In genomic region chr7:105860793-105861192, GRCh38 we compare ENCODE assay signal across 22 cellular contexts. TPM values are rescaled to one million over a fixed set of nuclear protein-coding genes. Genes with fewer than 3 reads are reported as not detected.
DNase-seq lines count a peak whose midpoint lies in the region; ATAC-seq, FAIRE-seq and TF ChIP-seq lines count a peak whose summit lies in the region.
"Had no signal": no experiment of that assay in that cellular context is flagged by ENCODE, and none has a peak within 500 bp of the region (broad histone marks: within the 10 kb centered on the region; RNA-seq: fewer than 3 reads in every experiment).

No MANE protein-coding gene starts in this region.

- FAIRE-seq in K562 (lab: Jason Lieb, UNC) (peak; percentile 23), GM19239 (lab: Jason Lieb, UNC) (no peak)
- FAIRE-seq: A204.1, D721Med, GM12878 had no signal

- H3K4me3 ChIP-seq in K562 (no peak overlapping the region), neuronal stem cell (ENCODE audit: low read length in 2 of 2) (no peak overlapping the region)
- H3K4me3 ChIP-seq: BLaER1, GM12878, HAP-1 had no signal

- no CpG with 5 or more reads among the region's 8 CpGs for WGBS in H9 (ENCODE audit: extremely low coverage, insufficient read length, low lambda C conversion rate)
- WGBS in K562 (ENCODE audit: insufficient coverage, low coverage, missing lambda C conversion rate) = 31% methylated on average over 8 of the region's 8 CpGs
- no CpG with 5 or more reads among the region's 8 CpGs for WGBS in neuronal stem cell (ENCODE audit: extremely low coverage in 2 of 2, insufficient read length in 2 of 2, insufficient replicate concordance in 1 of 2), 2 donors

- H3K18ac ChIP-seq in H9 (ENCODE audit: insufficient read length, low read depth, low read length) = no peak overlapping the region
- peak overlapping the region; percentile 46 for H3K18ac ChIP-seq in neuronal stem cell (ENCODE audit: low read length)

- POLR2A ChIA-PET in K562 (lab: Yijun Ruan, JAX) = interaction anchor here (0.6 kb wide), 1 partner anchor 18 kb away, joined by 3 read pairs; no protein-coding TSS in a partner anchor

- no peaks in the 10 kb centered on the region for H3K27me3 ChIP-seq in H9 (ENCODE audit: insufficient read depth, low read length)
- H3K27me3 ChIP-seq in K562 (ENCODE audit: control insufficient read depth in 2 of 2, insufficient read depth in 2 of 2, low read length in 2 of 2) = peaks cover 0 to 4% of the 10 kb centered on the region in 2 experiments; a peak in 2 of 5 replicates
- no peaks in the 10 kb centered on the region for H3K27me3 ChIP-seq in neuronal stem cell (ENCODE audit: control insufficient read depth in 3 of 3, insufficient read depth in 3 of 3, low read depth in 1 of 3, low read length in 3 of 3)
- H3K27me3 ChIP-seq: BLaER1 had no signal

- peaks cover 2% of the 10 kb centered on the region; the same call in 1 of the 2 replicates for H3K79me2 ChIP-seq in H9 (ENCODE audit: insufficient read depth, low read length)
- H3K79me2 ChIP-seq in K562 (ENCODE audit: control insufficient read depth, insufficient read depth, low read length) = no peaks in the 10 kb centered on the region

- H3K36me3 ChIP-seq in K562 (ENCODE audit: control insufficient read depth, insufficient read depth, low read length) (no peaks in the 10 kb centered on the region), neuronal stem cell (replicated peaks in 1 of 2; ENCODE audit: control insufficient read depth in 2 of 2, insufficient read depth in 2 of 2, low read length in 2 of 2) (peaks cover 0 to under 1% of the 10 kb centered on the region in 2 donors)
- H3K36me3 ChIP-seq: BLaER1, HAP-1 had no signal

- H2BK15ac ChIP-seq in H9 (ENCODE audit: low read depth, low read length) (no peak overlapping the region), neuronal stem cell (ENCODE audit: low read length) (no peak overlapping the region)

- H2BK20ac ChIP-seq in H9 (ENCODE audit: low read depth, low read length, poor library complexity, severe bottlenecking) = no peak overlapping the region

- no peaks in the 10 kb centered on the region for H3K27me3 Mint-ChIP-seq in activated CD8-positive, alpha-beta memory T cell treated with anti-CD3 and anti-CD28 coated beads, Interleukin-2, amount 10 ng/mL, durations not matched to agents 7 days and 5 days
- H3K27me3 Mint-ChIP-seq in H9 (ENCODE audit: low read depth) = no peaks in the 10 kb centered on the region
- H3K27me3 Mint-ChIP-seq: CD4-positive, alpha-beta T cell; CD8-positive, alpha-beta memory T cell had no signal

- H2AK5ac ChIP-seq in H9 (ENCODE audit: insufficient read length, low read length) = no peak overlapping the region
- H2AK5ac ChIP-seq in neuronal stem cell (ENCODE audit: low read depth, low read length) = no peak overlapping the region

- intact Hi-C loops in K562 (cut with micrococcal nuclease) = no loop called here

- no peak overlapping the region for H3K23ac ChIP-seq in H9 (ENCODE audit: insufficient read length, low read depth, low read length)
- H3K23ac ChIP-seq in neuronal stem cell (ENCODE audit: low read depth, low read length, poor library complexity) = no peak overlapping the region

- H2BK12ac ChIP-seq in H9 (ENCODE audit: insufficient read length, low read depth, low read length) (no peak overlapping the region), neuronal stem cell (ENCODE audit: low read length) (no peak overlapping the region)

- no peak overlapping the region for H2BK120ac ChIP-seq in H9 (ENCODE audit: low read depth, low read length, poor library complexity, severe bottlenecking)
- no peak overlapping the region for H2BK120ac ChIP-seq in neuronal stem cell (ENCODE audit: low read depth, low read length)

- H4K5ac ChIP-seq in H9 (ENCODE audit: insufficient read length, low read depth, low read length) = no peak overlapping the region

- no peak overlapping the region for H3K14ac ChIP-seq in H9 (ENCODE audit: insufficient read depth, low read length)
- H3K14ac ChIP-seq in neuronal stem cell (ENCODE audit: low read length) = no peak overlapping the region

- no peaks in the 10 kb centered on the region for H3K9me1 ChIP-seq in K562 (ENCODE audit: control insufficient read depth, insufficient read depth, low read length)

- peaks cover 3% of the 10 kb centered on the region for H3K79me1 ChIP-seq in H9 (ENCODE audit: insufficient read depth, low read depth, low read length, poor library complexity, severe bottlenecking)
- H3K79me1 ChIP-seq in neuronal stem cell (ENCODE audit: low read depth, low read length) = no peaks in the 10 kb centered on the region

- no peak overlapping the region for H3T11ph ChIP-seq in H9 (ENCODE audit: low read length)

- TF ChIP-seq CTCF in H9 (conservative IDR thresholded peaks at IDR 0.05) (no peak), K562 (IDR thresholded peaks at IDR 0.05 in 2 of 3, conservative IDR thresholded peaks at IDR 0.05 in 1 of 3; ENCODE audit: insufficient read depth in 2 of 3, low read depth in 1 of 3, low read length in 3 of 3) (no peak)

- H3K27ac ChIP-seq in H9 (ENCODE audit: insufficient read length, low read depth, low read length) (no peak overlapping the region), K562 (ENCODE audit: extremely low read depth, low read depth, low read length) (no peak overlapping the region), neuronal stem cell (replicated peaks; ENCODE audit: low read length) (no peak overlapping the region)
- H3K27ac ChIP-seq: 22Rv1, BLaER1, C4-2B had no signal

- no peaks in the 10 kb centered on the region for H3K9me3 ChIP-seq in H9 (ENCODE audit: control insufficient read depth, low read depth, low read length)
- H3K9me3 ChIP-seq in K562 (replicated peaks; ENCODE audit: control insufficient read depth, insufficient read depth, low read depth, low read length) = no peaks in the 10 kb centered on the region
- no peaks in the 10 kb centered on the region for H3K9me3 ChIP-seq in neuronal stem cell (replicated peaks in 1 of 2; ENCODE audit: control insufficient read depth in 2 of 2, insufficient read depth in 1 of 2, low read depth in 1 of 2, low read length in 2 of 2)
- H3K9me3 ChIP-seq: BLaER1, HAP-1 had no signal

- H3K9ac ChIP-seq in H9 (ENCODE audit: extremely low read depth, insufficient read length, low read length) (no peak overlapping the region), K562 (ENCODE audit: insufficient read depth in 1 of 2, low read depth in 2 of 2, low read length in 2 of 2) (no peak overlapping the region), neuronal stem cell (ENCODE audit: low read depth, low read length, poor library complexity) (no peak overlapping the region)
- H3K9ac ChIP-seq: BLaER1 had no signal

- peak; percentile 16 for DNase-seq in activated CD8-positive, alpha-beta memory T cell treated with anti-CD3 and anti-CD28 coated beads, Interleukin-2, amount 10 ng/mL, durations not matched to agents 7 days and 5 days
- DNase-seq in activated CD8-positive, alpha-beta memory T cell treated with anti-CD3 and anti-CD28 coated beads, Interleukin-2, amount 50 U/mL, for 4 hours = no peak
- no peak for DNase-seq in H9
- DNase-seq in K562 (ENCODE audit: extremely low read depth in 1 of 4, low spot score in 3 of 4) = no peak
- no peak for DNase-seq in neuronal stem cell (ENCODE audit: low spot score)
- DNase-seq in GM19239 (ENCODE audit: insufficient read length, low spot score) = no peak
- no peak for DNase-seq in GOT3 (lab: John Stamatoyannopoulos, UW)
- DNase-seq in NCI-H2196 treated with DMSO at 0.1 percent for 48 hours (lab: John Stamatoyannopoulos, UW; ENCODE audit: unreplicated experiment) = no peak
- DNase-seq: CD4-positive, alpha-beta T cell; CD8-positive, alpha-beta memory T cell; DMS 273 treated with DMSO at 0.1 percent for 48 hours; EL; GDM1; HFFc6 had no signal

- in situ Hi-C loops in K562 (cut with MboI) = no loop called here

- H4K8ac ChIP-seq in H9 (replicated peaks; ENCODE audit: insufficient read length, low read depth, low read length) (no peak overlapping the region), neuronal stem cell (ENCODE audit: low read depth, low read length) (no peak overlapping the region)

- no peak overlapping the region for H3K56ac ChIP-seq in H9 (ENCODE audit: insufficient read length, low read depth, low read length)

- ATAC-seq in activated CD8-positive, alpha-beta memory T cell treated with anti-CD3 and anti-CD28 coated beads, Interleukin-2, amount 10 ng/mL, durations not matched to agents 7 days and 5 days = no peak
- no peak for ATAC-seq in K562
- ATAC-seq: GM12878 had no signal

- no peak overlapping the region for H3K4ac ChIP-seq in H9 (ENCODE audit: low read depth, low read length)
- H3K4ac ChIP-seq in neuronal stem cell (ENCODE audit: low read length) = no peak overlapping the region

- no peak overlapping the region for H2BK5ac ChIP-seq in H9 (ENCODE audit: insufficient read length, low read length)
- no peak overlapping the region for H2BK5ac ChIP-seq in neuronal stem cell (ENCODE audit: low read length)

- no peaks in the 10 kb centered on the region for H4K20me1 ChIP-seq in H9 (ENCODE audit: control insufficient read depth, insufficient read depth, insufficient read length)
- peaks cover 9% of the 10 kb centered on the region; the same call in 1 of the 2 replicates for H4K20me1 ChIP-seq in K562 (replicated peaks; ENCODE audit: control insufficient read depth, insufficient read depth, low read length)
- H4K20me1 ChIP-seq: BLaER1 had no signal

- H3K4me1 ChIP-seq in H9 (ENCODE audit: insufficient read depth, low read length) = peaks cover 10% of the 10 kb centered on the region; the same call in 1 of the 2 replicates
- H3K4me1 ChIP-seq in K562 (replicated peaks in 1 of 2; ENCODE audit: control insufficient read depth in 2 of 2, insufficient read depth in 2 of 2, low read length in 2 of 2) = no peaks in the 10 kb centered on the region; a peak in 1 of 5 replicates
- H3K4me1 ChIP-seq in neuronal stem cell (ENCODE audit: control insufficient read depth in 2 of 2, insufficient read depth in 1 of 2, low read depth in 1 of 2, low read length in 2 of 2) = peaks cover 0 to 9% of the 10 kb centered on the region in 2 donors
- H3K4me1 ChIP-seq: BLaER1, HAP-1 had no signal

- H3K23me2 ChIP-seq in H9 (ENCODE audit: insufficient read length, low read depth, low read length, poor library complexity, severe bottlenecking) = no peaks in the 10 kb centered on the region

- TF ChIP-seq POLR2A in K562 (conservative IDR thresholded peaks at IDR 0.05) = no peak

- H3K4me1 Mint-ChIP-seq in activated CD8-positive, alpha-beta memory T cell treated with anti-CD3 and anti-CD28 coated beads, Interleukin-2, amount 10 ng/mL, durations not matched to agents 7 days and 5 days = peaks cover 13% of the 10 kb centered on the region
- H3K4me1 Mint-ChIP-seq in H9 = peaks cover 36 to 38% of the 10 kb centered on the region in 2 experiments
- H3K4me1 Mint-ChIP-seq: B cell had no signal

- no peak for TF ChIP-seq EP300 in K562 (IDR thresholded peaks at IDR 0.05; ENCODE audit: low read length)

- H4K91ac ChIP-seq in H9 (ENCODE audit: insufficient read length, low read depth, low read length) (no peak overlapping the region), neuronal stem cell (ENCODE audit: low read depth, low read length, poor library complexity) (peak overlapping the region; percentile 75)

- CTCF ChIA-PET in activated CD8-positive, alpha-beta memory T cell treated with anti-CD3 and anti-CD28 coated beads, Interleukin-2, amount 10 ng/mL, durations not matched to agents 7 days and 5 days (lab: Charles Lee) = interaction anchor here (1.5 kb wide), 1 partner anchor 16 kb away, joined by 3 read pairs; no protein-coding TSS in a partner anchor
- CTCF ChIA-PET in K562 (lab: Yijun Ruan, JAX; ENCODE audit: low intra/inter-chr PET ratio) = no interaction called here

- TF ChIP-seq RAD21 in K562 (CRISPR knock-in tag; conservative IDR thresholded peaks at IDR 0.05 in 1 of 2, IDR thresholded peaks at IDR 0.05 in 1 of 2) = no peak

- no TSS peak for BruUV-seq in K562 (replicated peaks; lab: Mats Ljungman, UMichigan)

- H2AFZ ChIP-seq in H9 (ENCODE audit: low read length) (no peak overlapping the region), K562 (ENCODE audit: low read depth, low read length) (no peak overlapping the region), neuronal stem cell (ENCODE audit: low read length) (no peak overlapping the region)

- H3K4me3 Mint-ChIP-seq in activated CD8-positive, alpha-beta memory T cell treated with anti-CD3 and anti-CD28 coated beads, Interleukin-2, amount 10 ng/mL, durations not matched to agents 7 days and 5 days = no peak overlapping the region
- H3K4me3 Mint-ChIP-seq in H9 = peak overlapping the region in 1 of 2 experiments; percentile 25; a peak in 1 of 5 replicates
- H3K4me3 Mint-ChIP-seq: B cell; CD4-positive, alpha-beta T cell; CD8-positive, alpha-beta memory T cell; HFFc6 had no signal

- H3K27ac Mint-ChIP-seq in activated CD8-positive, alpha-beta memory T cell treated with anti-CD3 and anti-CD28 coated beads, Interleukin-2, amount 10 ng/mL, durations not matched to agents 7 days and 5 days = no peak overlapping the region
- H3K27ac Mint-ChIP-seq in H9 = peak overlapping the region in 2 of 3 experiments; percentile 9 to 17; a peak in 2 of 7 replicates
- H3K27ac Mint-ChIP-seq: B cell; CD4-positive, alpha-beta T cell; HFFc6 had no signal

- H3K9me3 Mint-ChIP-seq in activated CD8-positive, alpha-beta memory T cell treated with anti-CD3 and anti-CD28 coated beads, Interleukin-2, amount 10 ng/mL, durations not matched to agents 7 days and 5 days (ENCODE audit: low read depth) = no peaks in the 10 kb centered on the region
- H3K9me3 Mint-ChIP-seq in H9 = no peaks in the 10 kb centered on the region
- H3K9me3 Mint-ChIP-seq: CD4-positive, alpha-beta T cell; CD8-positive, alpha-beta memory T cell; HFFc6 had no signal

- H3K4me2 ChIP-seq in H9 (ENCODE audit: insufficient read depth, insufficient read length, low read length) (no peak overlapping the region), K562 (ENCODE audit: insufficient read depth, low read length) (no peak overlapping the region), neuronal stem cell (ENCODE audit: insufficient read depth, low read length, poor library complexity, severe bottlenecking) (no peak overlapping the region)
- H3K4me2 ChIP-seq: BLaER1 had no signal

- H3K36me3 Mint-ChIP-seq in activated CD8-positive, alpha-beta memory T cell treated with anti-CD3 and anti-CD28 coated beads, Interleukin-2, amount 10 ng/mL, durations not matched to agents 7 days and 5 days = no peaks in the 10 kb centered on the region
- H3K36me3 Mint-ChIP-seq in H9 (ENCODE audit: insufficient read depth in 1 of 3, low read depth in 3 of 3) = peaks cover 3 to 8% (median 7%) of the 10 kb centered on the region in 3 experiments; a peak in 5 of 7 replicates

RNA-seq across cellular contexts. Expression of gene ATXN7L1, which starts 15.6 kb away (rescaled TPM):
- 1 to 10 TPM; 4.2 to 9.1 TPM for total RNA-seq in activated CD8-positive, alpha-beta memory T cell treated with anti-CD3 and anti-CD28 coated beads, Interleukin-2, amount 10 ng/mL, durations not matched to agents 7 days and 5 days
- total RNA-seq in H9 (2021) (22.0 and 24.3 TPM in 2 replicates), K562 (2014; rRNA removed) (6.6 and 9.4 TPM in 2 replicates), K562 (2014; rRNA removed; fragmentation: Illumina TruSeq; extraction: Trizol) (10.3 and 11.9 TPM in 2 replicates), K562 (2015; rRNA removed; fragmentation: Illumina TruSeq; extraction: Trizol) (9.2 and 9.8 TPM in 2 replicates), K562 (2021) (8.9 and 11.2 TPM in 2 replicates)
- total RNA-seq in K562 (2011; cell fraction: chromatin; rRNA removed; ENCODE audit: low replicate concordance) = 33.1 and 33.6 TPM in 2 replicates
- total RNA-seq in K562 (2011; cell fraction: nucleolus; rRNA removed) = 14.2 and 19.1 TPM in 2 replicates
- total RNA-seq in K562 (2011; cell fraction: nucleoplasm; rRNA removed) = 23.5 and 31.5 TPM in 2 replicates
- polyA plus RNA-seq in K562 (2011; rRNA removed) (6.2 and 10.7 TPM in 2 replicates), K562 (2014; fragmentation: Illumina TruSeq; extraction: Trizol) (6.6 and 7.3 TPM in 2 replicates), K562 (2014; fragmentation: Nextera tagmentation; extraction: Ambion mirVana) (10 to 100 TPM in 1 of 2 experiments, 1 to 10 TPM in 1; 9.5 to 10.7 TPM), K562 (2014; rRNA removed) (13.7 and 17.1 TPM in 2 replicates)
- polyA plus RNA-seq in K562 (2011; cell fraction: cytosol; rRNA removed) = 2.9 and 5.1 TPM in 2 replicates
- 6.9 and 8.4 TPM in 2 replicates for polyA plus RNA-seq in K562 (2011; cell fraction: nucleus; rRNA removed)
- 5.9 and 9.7 TPM in 2 replicates for polyA plus RNA-seq in K562 (2012)
- 7.9 and 8.8 TPM in 2 replicates for polyA minus RNA-seq in K562 (2011; rRNA and poly(A)+ RNA removed)
- 2.0 and 3.5 TPM in 2 replicates for polyA minus RNA-seq in K562 (2011; cell fraction: cytosol; rRNA and poly(A)+ RNA removed)
- polyA minus RNA-seq in K562 (2011; cell fraction: nucleus; rRNA and poly(A)+ RNA removed) = 12.4 and 12.9 TPM in 2 replicates
- polyA plus RNA-seq in neuronal stem cell (2013, experiment 1 of 2) = 8.7 TPM
- polyA plus RNA-seq in neuronal stem cell (2013, experiment 2 of 2) = 8.2 TPM
